24 cellular contexts compared by ENCODE assay signal in genomic region chr2:232817756-232818155, GRCh38. TPM values are rescaled to one million over a fixed set of nuclear protein-coding genes. Genes with fewer than 3 reads are reported as not detected.
DNase-seq lines count a peak whose midpoint lies in the region; ATAC-seq, FAIRE-seq and TF ChIP-seq lines count a peak whose summit lies in the region.
"Had no signal": no experiment of that assay in that cellular context is flagged by ENCODE, and none has a peak within 500 bp of the region (broad histone marks: within the 10 kb centered on the region; RNA-seq: fewer than 3 reads in every experiment).

No MANE protein-coding gene starts in this region.

- TF ChIP-seq POLR2A in endothelial cell of umbilical vein (IDR thresholded peaks at IDR 0.05; ENCODE audit: low read depth, low read length): no peak

- H3F3A ChIP-seq in GM23338 (replicated peaks; ENCODE audit: low read depth): no peaks in the 10 kb centered on the region

- H3K79me2 ChIP-seq in GM23338 (replicated peaks; ENCODE audit: insufficient read depth): no peaks in the 10 kb centered on the region
- no peaks in the 10 kb centered on the region for H3K79me2 ChIP-seq in endothelial cell of umbilical vein (ENCODE audit: control insufficient read depth, insufficient read depth, low read length)

- H3K27ac Mint-ChIP-seq in GM23338: peak overlapping the region; percentile 58; the same call in 1 of the 2 replicates

- H2AFZ ChIP-seq in GM23338: no peak overlapping the region
- no peak overlapping the region for H2AFZ ChIP-seq in endothelial cell of umbilical vein (ENCODE audit: low read depth, low read length)

- no TSS peak for BruUV-seq in endothelial cell of umbilical vein (replicated peaks; lab: Mats Ljungman, UMichigan)

- dilution Hi-C loops in endothelial cell of umbilical vein (cut with MboI; ENCODE audit: extremely low pct_ligation_motif_present, low sequenced_read_pairs): no loop called here

- H3K36me3 Mint-ChIP-seq in GM23338 (ENCODE audit: low read depth): peaks cover 74% of the 10 kb centered on the region

- no peaks in the 10 kb centered on the region; the same call in 2 of the 3 replicates for H3K9me3 Mint-ChIP-seq in GM23338
- H3K9me3 Mint-ChIP-seq: CD4-positive, alpha-beta memory T cell had no signal

- no peaks in the 10 kb centered on the region for H3K9me3 ChIP-seq in endothelial cell of umbilical vein (replicated peaks; ENCODE audit: control insufficient read depth, insufficient read depth, low read length)
- H3K9me3 ChIP-seq: Caco-2 had no signal

- H3K27me3 ChIP-seq in GM23338 (ENCODE audit: insufficient read depth) (no peaks in the 10 kb centered on the region), endothelial cell of umbilical vein (ENCODE audit: control insufficient read depth in 2 of 2, insufficient read depth in 2 of 2, low read length in 2 of 2) (no peaks in the 10 kb centered on the region)

- no peaks in the 10 kb centered on the region for H3K9me2 ChIP-seq in GM23338 (ENCODE audit: insufficient read depth)

- H3K9ac ChIP-seq in endothelial cell of umbilical vein (replicated peaks; ENCODE audit: extremely low read depth, insufficient read depth, low read length): no peak overlapping the region

- H3K4me2 ChIP-seq in GM23338 (no peak overlapping the region), endothelial cell of umbilical vein (ENCODE audit: insufficient read depth, low read length) (no peak overlapping the region)

- peak; percentile 26 for FAIRE-seq in endothelial cell of umbilical vein (lab: Jason Lieb, UNC)
- FAIRE-seq: H54 had no signal

- TF ChIP-seq CTCF in GM23338 (conservative IDR thresholded peaks at IDR 0.05; ENCODE audit: low read depth in 2 of 2) (no peak), endothelial cell of umbilical vein (IDR thresholded peaks at IDR 0.05; ENCODE audit: extremely low read depth in 1 of 2, insufficient read depth in 1 of 2, low read depth in 1 of 2, low read length in 2 of 2) (no peak)

- H3K27ac ChIP-seq in GM23338 (ENCODE audit: low read depth) (no peak overlapping the region), endothelial cell of umbilical vein (ENCODE audit: insufficient read depth, low read depth, low read length) (no peak overlapping the region)

- H3K4me3 ChIP-seq in GM23338 (no peak overlapping the region), endothelial cell of umbilical vein (replicated peaks in 1 of 3; ENCODE audit: insufficient read depth in 1 of 3, low read depth in 1 of 3, low read length in 3 of 3) (no peak overlapping the region)

- POLR2A ChIA-PET in endothelial cell of umbilical vein (lab: Charles Lee): no interaction called here

- intact Hi-C loops in endothelial cell of umbilical vein (cut with micrococcal nuclease): no loop called here

- ATAC-seq in GM23338 (no peak), HG03135 (IDR thresholded peaks at IDR 0.05; ENCODE audit: unreplicated experiment) (no peak)

- H3K36me3 ChIP-seq in GM23338 (ENCODE audit: insufficient read depth) (peaks cover 8% of the 10 kb centered on the region), endothelial cell of umbilical vein (ENCODE audit: control insufficient read depth in 2 of 2, extremely low read depth in 1 of 2, insufficient read depth in 2 of 2, low read length in 2 of 2) (peaks cover 7 to 22% of the 10 kb centered on the region in 2 experiments)

- H4K20me1 ChIP-seq in GM23338 (replicated peaks; ENCODE audit: insufficient read depth) (peaks cover 11% of the 10 kb centered on the region; the same call in 1 of the 2 replicates), endothelial cell of umbilical vein (replicated peaks; ENCODE audit: control insufficient read depth, extremely low read depth, insufficient read depth, low read length) (no peaks in the 10 kb centered on the region)

- no peak for DNase-seq in GM23338 (ENCODE audit: low spot score)
- DNase-seq in LHCN-M2 (ENCODE audit: low read depth): peak; percentile 43
- DNase-seq in endothelial cell of umbilical vein (ENCODE audit: low read depth, low spot score): no peak
- DNase-seq in pons (ENCODE audit: low spot score): peak; percentile 60
- no peak for DNase-seq in NCI-H774 (lab: John Stamatoyannopoulos, UW)
- DNase-seq in retina: no peak
- DNase-seq: Caco-2; CD4-positive, alpha-beta memory T cell; DMS 273 treated with DMSO at 0.1 percent for 48 hours; DMS79 treated with DMSO at 0.1 percent for 48 hours; KBM-7; NCI-H1092; NCI-H1436 treated with DMSO at 0.1 percent for 48 hours; NCI-H1930; NCI-H2171; NCI-H446; NCI-H526; OCI-M1; Right ventricle myocardium superior had no signal

- CTCF ChIA-PET in endothelial cell of umbilical vein (lab: Charles Lee): interaction anchor here (1.2 kb wide), 1 partner anchor 434 kb away, joined by 3 read pairs; the partner anchor contains the start of gene ATG16L1

- no peaks in the 10 kb centered on the region for H3K27me3 Mint-ChIP-seq in GM23338 (ENCODE audit: insufficient read depth, low read depth, poor library complexity)
- H3K27me3 Mint-ChIP-seq: CD4-positive, alpha-beta memory T cell had no signal

- no peaks in the 10 kb centered on the region for H3K9me1 ChIP-seq in endothelial cell of umbilical vein (replicated peaks; ENCODE audit: control insufficient read depth, extremely low read depth, insufficient read depth, low read length)

- H3K4me1 ChIP-seq in GM23338 (ENCODE audit: insufficient read depth) (peaks cover 13% of the 10 kb centered on the region), endothelial cell of umbilical vein (ENCODE audit: control insufficient read depth, extremely low read depth, insufficient read depth, low read length) (peaks cover 2% of the 10 kb centered on the region)
- H3K4me1 ChIP-seq: Caco-2 had no signal

- H3K4me1 Mint-ChIP-seq in GM23338: peaks cover 20% of the 10 kb centered on the region

- no peak overlapping the region for H3K4me3 Mint-ChIP-seq in GM23338
- H3K4me3 Mint-ChIP-seq: CD4-positive, alpha-beta memory T cell had no signal

TF ChIP-seq in GM23338, 12 proteins besides CTCF, POLR2A, EP300 and RAD21 (continues in another document):
- TF ChIP-seq EZH2 (IDR thresholded peaks at IDR 0.05; ENCODE audit: low read depth, unreplicated experiment): no peak
- TF ChIP-seq ZNF331 (CRISPR knock-in tag; IDR thresholded peaks at IDR 0.05; ENCODE audit: low read depth): no peak
- TF ChIP-seq EZH2phosphoT487 (IDR thresholded peaks at IDR 0.05; ENCODE audit: unreplicated experiment): no peak

TF ChIP-seq in endothelial cell of umbilical vein, 7 proteins besides CTCF, POLR2A, EP300 and RAD21:
- TF ChIP-seq EZH2 (IDR thresholded peaks at IDR 0.05; ENCODE audit: borderline replicate concordance, low read depth, low read length, severe bottlenecking) (no peak), GATA2 (IDR thresholded peaks at IDR 0.05; ENCODE audit: insufficient read depth, insufficient read length, low read depth, low read length) (no peak), JUN (IDR thresholded peaks at IDR 0.05; ENCODE audit: borderline replicate concordance, insufficient read depth, insufficient read length, low read depth) (no peak), MYC (IDR thresholded peaks at IDR 0.05; ENCODE audit: low read depth, low read length) (no peak), POLR2AphosphoS5 (IDR thresholded peaks at IDR 0.05; ENCODE audit: insufficient read depth, low read depth, low read length) (no peak), FOS (IDR thresholded peaks at IDR 0.05; ENCODE audit: borderline replicate concordance, insufficient read depth, low read length) (no peak)
- TF ChIP-seq, protein P1, sequence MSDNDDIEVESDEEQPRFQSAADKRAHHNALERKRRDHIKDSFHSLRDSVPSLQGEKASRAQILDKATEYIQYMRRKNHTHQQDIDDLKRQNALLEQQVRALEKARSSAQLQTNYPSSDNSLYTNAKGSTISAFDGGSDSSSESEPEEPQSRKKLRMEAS (IDR thresholded peaks at IDR 0.05; ENCODE audit: insufficient read depth, insufficient read length): no peak

RNA-seq across cellular contexts. Expression of gene KCNJ13, which starts 41.4 kb away (rescaled TPM):
- total RNA-seq in GM23338 (2014; rRNA removed; shearing (Covaris generic)): not detected in 2 replicates
- polyA plus RNA-seq in GM23338 (2016; fragmentation: Nextera tagmentation; extraction: Ambion mirVana) (0.37 and 0.52 TPM in 2 replicates), endothelial cell of umbilical vein (not detected in 2 replicates)
- total RNA-seq in LHCN-M2 (2014; rRNA removed) (not detected in 2 replicates), endothelial cell of umbilical vein (not detected in 2 replicates)
- 0.11 TPM for polyA plus RNA-seq in LHCN-M2 (2012)
- polyA plus RNA-seq in endothelial cell of umbilical vein (2011; cell fraction: cytosol; rRNA removed): not detected in 2 replicates
- not detected in 2 replicates for polyA plus RNA-seq in endothelial cell of umbilical vein (2011; cell fraction: nucleus; rRNA removed)
- polyA plus RNA-seq in endothelial cell of umbilical vein (2012): not detected in 2 replicates
- not detected in 2 replicates for polyA minus RNA-seq in endothelial cell of umbilical vein
- not detected for polyA minus RNA-seq in endothelial cell of umbilical vein (2011; cell fraction: cytosol; rRNA and poly(A)+ RNA removed)
- not detected in 2 replicates for polyA minus RNA-seq in endothelial cell of umbilical vein (2011; cell fraction: nucleus; rRNA and poly(A)+ RNA removed)
- total RNA-seq: CD4-positive, alpha-beta memory T cell; HT-29; Right ventricle myocardium superior; RPMI7951 had no signal
- polyA plus RNA-seq: BJ had no signal

RNA-seq across cellular contexts. Expression of gene SNORC, which starts 52.3 kb away (rescaled TPM):
- total RNA-seq in GM23338 (2014; rRNA removed; shearing (Covaris generic)): 0.62 and 0.80 TPM in 2 replicates
- polyA plus RNA-seq in GM23338 (2016; fragmentation: Nextera tagmentation; extraction: Ambion mirVana) (1.6 and 1.9 TPM in 2 replicates), endothelial cell of umbilical vein (1.4 and 2.5 TPM in 2 replicates)
- total RNA-seq in LHCN-M2 (2014; rRNA removed) (0.32 and 0.52 TPM in 2 replicates), endothelial cell of umbilical vein (2.6 and 4.0 TPM in 2 replicates)
- 0.57 TPM for polyA plus RNA-seq in LHCN-M2 (2012)
- polyA plus RNA-seq in endothelial cell of umbilical vein (2011; cell fraction: cytosol; rRNA removed): 0.71 and 1.4 TPM in 2 replicates
- 4.2 and 5.7 TPM in 2 replicates for polyA plus RNA-seq in endothelial cell of umbilical vein (2011; cell fraction: nucleus; rRNA removed)
- polyA plus RNA-seq in endothelial cell of umbilical vein (2012): 0.13 and 0.52 TPM in 2 replicates
- polyA minus RNA-seq in endothelial cell of umbilical vein: 0.61 and 2.2 TPM in 2 replicates
- polyA minus RNA-seq in endothelial cell of umbilical vein (2011; cell fraction: cytosol; rRNA and poly(A)+ RNA removed): 1.2 TPM
- 3.6 TPM in 2 replicates for polyA minus RNA-seq in endothelial cell of umbilical vein (2011; cell fraction: nucleus; rRNA and poly(A)+ RNA removed)

Comparison
In these comparisons a context has a peak if more than half of its experiments do, and no peak if none do; other contexts are left out.
1. DNase-seq: peak in LHCN-M2 (single experiment) and pons (single experiment); none in GM23338 (single experiment), endothelial cell of umbilical vein (single experiment), NCI-H774 (single experiment) and retina (single experiment).